In the genomic region with DNA sequence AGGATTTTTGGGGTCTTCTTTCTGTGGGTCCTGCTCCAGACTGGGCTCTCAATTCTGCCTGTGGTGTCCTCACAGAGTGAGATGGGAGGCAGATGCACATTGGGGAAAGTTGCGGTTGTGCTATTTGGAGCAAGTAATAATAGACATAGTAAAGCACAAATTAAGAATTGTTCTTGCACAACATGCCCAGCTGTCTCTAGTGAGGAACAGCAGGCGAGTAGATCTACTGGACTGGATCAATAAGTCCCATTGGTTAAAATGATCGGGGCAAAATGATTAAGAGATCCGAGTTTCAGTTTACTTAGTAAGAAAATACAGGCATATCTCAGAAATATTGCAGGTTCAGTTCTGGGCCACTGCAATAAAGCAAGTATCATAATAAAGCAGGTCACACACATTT, we compare ENCODE assay signal across 23 cellular contexts.
"Had no signal": no experiment of that assay in that cellular context is flagged by ENCODE, and none has a peak within 500 bp of the region (broad histone marks: within the 10 kb centered on the region; RNA-seq: fewer than 3 reads in every experiment).

No MANE protein-coding gene starts in this region.

- DNase-seq: KBM-7, MV-4-11, NCI-H1048, NCI-H1105 treated with DMSO at 0.1 percent for 48 hours, NCI-H1417 treated with DMSO at 0.1 percent for 48 hours, NCI-H146, NCI-H1694 treated with DMSO at 0.1 percent for 48 hours, NCI-H1930, NCI-H2081, NCI-H2107, NCI-H345, NCI-H446 treated with DMSO at 0.1 percent for 48 hours, NCI-H524, NCI-H526 treated with DMSO at 0.1 percent for 48 hours, NCI-H748 treated with DMSO at 0.1 percent for 48 hours, OCI-M1, PC-9, Peyer's patch, SHP77 treated with DMSO at 0.1 percent for 48 hours, SJCRH30, T-helper 1 cell, T-helper 17 cell had no signal

- FAIRE-seq: HTR-8/SVneo had no signal
